26 cellular contexts compared by ENCODE assay signal in the genomic region with DNA sequence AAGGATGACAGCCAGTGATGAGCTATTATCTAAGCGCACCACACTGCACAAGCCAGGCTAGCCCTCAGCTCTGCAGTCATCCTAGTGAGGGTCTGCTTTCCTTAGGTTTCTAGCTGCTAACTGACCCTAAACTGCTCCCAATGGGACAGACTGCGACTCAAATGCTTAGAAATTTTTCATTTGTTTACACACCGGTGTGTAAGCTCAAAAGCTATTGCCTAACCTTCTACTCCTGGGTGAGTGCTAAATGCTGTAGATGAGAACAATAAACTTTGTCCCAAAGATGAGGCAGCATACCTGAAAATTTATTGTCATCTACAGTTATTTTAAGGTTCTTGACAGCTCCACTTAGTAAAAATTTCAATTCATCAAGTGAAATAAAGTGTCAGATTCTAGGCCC.
"Had no signal": no experiment of that assay in that cellular context is flagged by ENCODE, and none has a peak within 500 bp of the region (broad histone marks: within the 10 kb centered on the region; RNA-seq: fewer than 3 reads in every experiment).

No MANE protein-coding gene starts in this region.

- H3K9me3 ChIP-seq: esophagus squamous epithelium, gastrocnemius medialis, mucosa of descending colon, pancreas, psoas muscle, vagina had no signal

- H3K4me3 ChIP-seq: esophagus squamous epithelium, gastrocnemius medialis, mucosa of descending colon, pancreas, psoas muscle, spleen, tibial nerve, vagina had no signal

- H3K27me3 ChIP-seq: esophagus squamous epithelium, gastrocnemius medialis, pancreas, tibial nerve, vagina had no signal

- ATAC-seq: activated CD4-positive, alpha-beta T cell treated with anti-CD3 and anti-CD28 coated beads for 36 hours; activated CD8-positive, alpha-beta T cell treated with anti-CD3 and anti-CD28 coated beads, Interleukin-2, amount 10 ng/mL, durations not matched to agents 7 days and 5 days; activated naive CD4-positive, alpha-beta T cell treated with anti-CD3 and anti-CD28 coated beads, Interleukin-2, amount 50 U/mL, for 72 hours; activated T-cell treated with anti-CD3 and anti-CD28 coated beads, Interleukin-2, amount 50 U/mL, for 72 hours; gastrocnemius medialis; left ventricle myocardium superior; mucosa of descending colon; natural killer cell treated with Interleukin-12 subunit alpha and Interleukin-12 subunit beta and Interleukin-15 and Interleukin-18, amount 100 ng/mL, for 72 hours; pancreas; psoas muscle; right cardiac atrium had no signal

- DNase-seq: activated CD4-positive, alpha-beta T cell treated with anti-CD3 and anti-CD28 coated beads for 36 hours; activated CD4-positive, CD25-positive, alpha-beta regulatory T cell; activated CD8-positive, alpha-beta T cell treated with anti-CD3 and anti-CD28 coated beads, Interleukin-2, amount 10 ng/mL, durations not matched to agents 7 days and 5 days; activated naive CD4-positive, alpha-beta T cell; activated T-cell treated with anti-CD3 and anti-CD28 coated beads for 4 hours; activated T-cell treated with anti-CD3 and anti-CD28 coated beads, Interleukin-2, amount 50 U/mL, for 72 hours; anterior cingulate cortex; dermis blood vessel endothelial cell; effector CD4-positive, alpha-beta T cell; esophagus squamous epithelium; gastrocnemius medialis; hippocampal formation; left ventricle myocardium superior; mucosa of descending colon; nucleus accumbens; pancreas; psoas muscle; right cardiac atrium; spleen; stimulated activated naive CD4-positive, alpha-beta T cell; T-helper 1 cell had no signal

- H3K4me1 ChIP-seq: esophagus squamous epithelium, gastrocnemius medialis, pancreas, psoas muscle, spleen, tibial nerve, vagina had no signal

- H3K36me3 ChIP-seq: esophagus squamous epithelium, gastrocnemius medialis, pancreas, spleen, tibial nerve, vagina had no signal

- H3K27ac ChIP-seq: epithelial cell of prostate, esophagus squamous epithelium, gastrocnemius medialis, pancreas, psoas muscle, spleen, tibial nerve, vagina had no signal
